ENCODE assay signal across 9 cellular contexts in the genomic region with DNA sequence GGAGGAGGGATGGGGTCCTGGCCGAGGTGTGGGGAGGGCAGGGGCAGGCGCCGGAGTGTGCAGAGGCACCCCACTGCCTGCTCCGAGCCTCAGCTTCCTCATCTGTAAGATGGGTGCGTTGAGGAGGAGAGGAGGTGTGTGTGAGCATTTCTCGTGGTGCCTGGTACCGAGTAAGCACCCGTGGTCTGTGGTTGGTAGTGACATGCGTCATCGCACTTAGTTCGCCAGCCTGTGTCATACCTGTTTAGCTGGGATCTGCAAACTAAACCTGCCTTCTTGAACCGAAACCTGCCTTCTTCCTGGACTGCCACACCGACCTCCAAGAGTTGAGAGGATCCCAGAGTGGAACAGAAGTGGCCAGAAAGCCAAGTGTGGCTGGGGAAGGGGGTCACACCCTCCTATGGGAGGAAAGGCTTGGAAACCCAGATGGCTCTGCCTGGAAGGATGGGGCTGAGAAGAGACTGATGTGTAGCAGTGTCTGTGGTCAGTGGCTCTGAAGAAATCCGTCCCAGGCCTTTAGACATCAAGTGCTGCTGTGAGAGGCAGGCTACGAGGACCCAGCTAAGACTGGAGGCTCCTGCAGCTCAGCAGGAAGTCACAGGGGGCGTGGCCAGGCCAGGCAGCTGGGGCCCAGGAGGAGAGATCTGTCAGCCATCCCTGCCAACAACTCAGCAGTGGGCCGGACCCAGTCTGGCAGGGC.
DNase-seq lines count a peak whose midpoint lies in the region; ATAC-seq, FAIRE-seq and TF ChIP-seq lines count a peak whose summit lies in the region.
"Had no signal": no experiment of that assay in that cellular context is flagged by ENCODE, and none has a peak within 500 bp of the region (broad histone marks: within the 10 kb centered on the region; RNA-seq: fewer than 3 reads in every experiment).

No MANE protein-coding gene starts in this region.

- ATAC-seq in GM18505 (IDR thresholded peaks at IDR 0.05; ENCODE audit: unreplicated experiment) (peak; percentile 73), HG02840 (IDR thresholded peaks at IDR 0.05; ENCODE audit: low FRiP score, unreplicated experiment) (peak; percentile 75)

- H3K4me3 ChIP-seq in adrenal gland (no peak overlapping the region), kidney (ENCODE audit: low read length in 2 of 2) (no peak overlapping the region), Caco-2 (ENCODE audit: low read depth, low read length) (no peak overlapping the region)
- H3K4me3 ChIP-seq: thoracic aorta had no signal

- H3K36me3 Mint-ChIP-seq in Caco-2 (ENCODE audit: insufficient read depth, unreplicated experiment): no peaks in the 10 kb centered on the region

- H3K9me3 Mint-ChIP-seq in Caco-2 (ENCODE audit: unreplicated experiment): no peaks in the 10 kb centered on the region

- H3K9me3 ChIP-seq in adrenal gland (replicated peaks in 1 of 3) (no peaks in the 10 kb centered on the region), kidney (ENCODE audit: control insufficient read depth in 1 of 2, low read length in 2 of 2) (no peaks in the 10 kb centered on the region), Caco-2 (no peaks in the 10 kb centered on the region)
- H3K9me3 ChIP-seq: thoracic aorta had no signal

- DNase-seq in T-helper 1 cell (peak; percentile 30 to 90 (median 55)), adrenal gland (peak in 6 of 7 donors; percentile 48 to 87 (median 72)), kidney (peak; percentile 91), NCI-H1930 (lab: John Stamatoyannopoulos, UW) (no peak), Caco-2 (no peak)
- peak; percentile 43 to 69 (median 57) for DNase-seq in stimulated activated CD4-positive, alpha-beta T cell treated with anti-CD3 and anti-CD28 coated beads, TNF-alpha, amount 100 ng/mL, for 24 hours (ENCODE audit: low read depth in 3 of 3)

- H3K36me3 ChIP-seq in adrenal gland (replicated peaks in 1 of 2): peaks cover 0 to 1% of the 10 kb centered on the region in 2 donors
- peaks cover 0 to 5% of the 10 kb centered on the region in 2 donors for H3K36me3 ChIP-seq in kidney (ENCODE audit: control insufficient read depth in 1 of 2, insufficient read depth in 2 of 2, low read length in 2 of 2)
- H3K36me3 ChIP-seq in Caco-2 (ENCODE audit: control insufficient read depth, insufficient read depth, low read length): peaks cover 6% of the 10 kb centered on the region
- H3K36me3 ChIP-seq: thoracic aorta had no signal

- H3K4me3 Mint-ChIP-seq in Caco-2 (ENCODE audit: unreplicated experiment): no peak overlapping the region

- CTCF ChIA-PET in Caco-2 (lab: Charles Lee): no interaction called here

- H3K27me3 ChIP-seq in adrenal gland: no peaks in the 10 kb centered on the region
- H3K27me3 ChIP-seq in Caco-2 (replicated peaks; ENCODE audit: control insufficient read depth, insufficient read depth, low read length): no peaks in the 10 kb centered on the region

- TF ChIP-seq POLR2A in GM18505 (IDR thresholded peaks at IDR 0.05; ENCODE audit: borderline replicate concordance, extremely low read depth, insufficient read depth, insufficient read length): no peak
- no peak for TF ChIP-seq POLR2A in adrenal gland (IDR thresholded peaks at IDR 0.05)

- H3K27ac Mint-ChIP-seq in Caco-2 (ENCODE audit: unreplicated experiment): no peak overlapping the region

- H3K4me1 Mint-ChIP-seq in Caco-2 (ENCODE audit: low read depth, unreplicated experiment): no peaks in the 10 kb centered on the region

- no peaks in the 10 kb centered on the region for H3K27me3 Mint-ChIP-seq in Caco-2 (ENCODE audit: insufficient read depth, unreplicated experiment)

- intact Hi-C loops in adrenal gland (cut with DNase I) (no loop called here), kidney (cut with DNase I) (no loop called here), Caco-2 (cut with micrococcal nuclease; ENCODE audit: unreplicated experiment) (no loop called here)

- POLR2A ChIA-PET in Caco-2 (lab: Charles Lee): no interaction called here

- H3K27ac ChIP-seq in adrenal gland (peak overlapping the region in 2 of 5 donors; percentile 43 to 63), kidney (ENCODE audit: low read depth in 2 of 2, low read length in 2 of 2) (peak overlapping the region; percentile 56 to 57)
- H3K27ac ChIP-seq: thoracic aorta had no signal

- H3K9ac ChIP-seq in kidney (ENCODE audit: low read length in 2 of 2): no peak overlapping the region

- no peak for FAIRE-seq in kidney (lab: Jason Lieb, UNC)

- BruUV-seq in Caco-2 (replicated peaks; lab: Mats Ljungman, UMichigan): no TSS peak

- 67 to 76% (median 72%) methylated on average over 13 to 17 of the region's 17 CpGs for WGBS in adrenal gland, 4 donors

- TF ChIP-seq CTCF in adrenal gland (IDR thresholded peaks at IDR 0.05): no peak
- TF ChIP-seq CTCF in kidney (IDR thresholded peaks at IDR 0.05; ENCODE audit: borderline replicate concordance, extremely low read depth, insufficient read depth): no peak
- no peak for TF ChIP-seq CTCF in Caco-2 (IDR thresholded peaks at IDR 0.05; ENCODE audit: insufficient read depth in 1 of 2, low read depth in 1 of 2, low read length in 1 of 2, severe bottlenecking in 1 of 2, unreplicated experiment in 1 of 2)

- peaks cover 6 to 28% of the 10 kb centered on the region in 2 donors for H3K4me1 ChIP-seq in adrenal gland (replicated peaks in 1 of 2)
- peaks cover 39 to 40% of the 10 kb centered on the region in 2 donors for H3K4me1 ChIP-seq in kidney (ENCODE audit: control insufficient read depth in 1 of 2, insufficient read depth in 1 of 2, low read depth in 1 of 2, low read length in 2 of 2)
- H3K4me1 ChIP-seq in Caco-2: no peaks in the 10 kb centered on the region

Comparison
In these comparisons a context has a peak if more than half of its experiments do, and no peak if none do; other contexts are left out.
1. DNase-seq: peak in T-helper 1 cell (5 of 5), adrenal gland (6 of 7), kidney (single experiment) and stimulated activated CD4-positive, alpha-beta T cell treated with anti-CD3 and anti-CD28 coated beads, TNF-alpha, amount 100 ng/mL, for 24 hours (3 of 3); none in NCI-H1930 (0 of 2) and Caco-2 (0 of 2).